Comparison of ENCODE assay signal across 20 cellular contexts in the genomic region with DNA sequence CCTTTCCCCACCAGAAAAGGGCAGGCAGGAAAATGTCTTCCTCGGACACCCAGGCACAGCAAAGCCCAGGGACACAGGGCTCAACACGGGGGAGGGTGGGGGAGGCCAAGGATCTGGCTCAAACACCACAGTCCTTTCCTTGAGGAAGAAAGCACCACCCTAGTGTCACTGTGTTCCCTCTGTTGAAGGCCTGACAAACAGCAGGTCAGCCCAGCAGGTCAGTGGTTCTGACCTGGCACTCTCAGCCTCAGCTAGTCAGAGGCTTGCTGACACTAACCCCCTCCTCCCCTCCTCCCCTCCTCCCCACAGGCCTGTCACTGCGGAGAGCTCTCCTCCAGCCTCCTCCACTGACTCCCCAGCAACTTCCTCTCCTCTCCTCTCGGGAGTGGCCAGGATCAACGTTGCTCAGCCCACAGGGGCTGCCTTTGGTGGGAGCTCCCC.
DNase-seq lines count a peak whose midpoint lies in the region; ATAC-seq and TF ChIP-seq lines count a peak whose summit lies in the region.
"Had no signal": no experiment of that assay in that cellular context is flagged by ENCODE, and none has a peak within 500 bp of the region (broad histone marks: within the 10 kb centered on the region; RNA-seq: fewer than 3 reads in every experiment).

No MANE protein-coding gene starts in this region.

- H3K9me3 Mint-ChIP-seq in progenitor cell of endocrine pancreas (ENCODE audit: low read depth) = no peaks in the 10 kb centered on the region
- H3K9me3 Mint-ChIP-seq: activated CD4-positive, alpha-beta T cell treated with anti-CD3 and anti-CD28 coated beads, Interleukin-2, amount 10 ng/mL, durations not matched to agents 7 days and 5 days; activated naive CD8-positive, alpha-beta T cell treated with anti-CD3 and anti-CD28 coated beads, Interleukin-2, amount 50 U/mL, for 24 hours had no signal

- TF ChIP-seq CTCF in GM10248 (IDR thresholded peaks at IDR 0.05; ENCODE audit: control extremely low read depth, extremely low read depth, low read depth, missing control alignments) = no peak
- no peak for TF ChIP-seq CTCF in NB4 (IDR thresholded peaks at IDR 0.05; ENCODE audit: low read depth, low read length)
- no peak for TF ChIP-seq CTCF in progenitor cell of endocrine pancreas (IDR thresholded peaks at IDR 0.05; ENCODE audit: unreplicated experiment)

- H3K27me3 Mint-ChIP-seq in progenitor cell of endocrine pancreas = peaks cover 7% of the 10 kb centered on the region
- H3K27me3 Mint-ChIP-seq: activated CD4-positive, alpha-beta T cell treated with anti-CD3 and anti-CD28 coated beads, Interleukin-2, amount 10 ng/mL, durations not matched to agents 7 days and 5 days; activated naive CD8-positive, alpha-beta T cell treated with anti-CD3 and anti-CD28 coated beads, Interleukin-2, amount 50 U/mL, for 24 hours had no signal

- H3K4me1 ChIP-seq in iPS-20b (ENCODE audit: insufficient read depth, low read length) = peaks cover 39% of the 10 kb centered on the region

- CTCF ChIA-PET in GM10248 (lab: Yijun Ruan, JAX) = interaction anchor here (2.0 kb wide), 1 partner anchor 9 kb away, joined by 8 read pairs; no protein-coding TSS in a partner anchor

- H3K9me3 ChIP-seq in iPS-20b (ENCODE audit: insufficient read depth, low read depth, low read length) = no peaks in the 10 kb centered on the region

- ATAC-seq in GM18517 (IDR thresholded peaks at IDR 0.05; ENCODE audit: unreplicated experiment) = no peak
- ATAC-seq: activated naive CD8-positive, alpha-beta T cell treated with anti-CD3 and anti-CD28 coated beads, Interleukin-2, amount 50 U/mL, for 24 hours; GM12878; K562; PC-3 had no signal

- H3K4me3 Mint-ChIP-seq in progenitor cell of endocrine pancreas (ENCODE audit: low read depth) = no peak overlapping the region
- H3K4me3 Mint-ChIP-seq: activated CD4-positive, alpha-beta T cell treated with anti-CD3 and anti-CD28 coated beads, Interleukin-2, amount 10 ng/mL, durations not matched to agents 7 days and 5 days; activated naive CD8-positive, alpha-beta T cell treated with anti-CD3 and anti-CD28 coated beads, Interleukin-2, amount 50 U/mL, for 24 hours; B cell had no signal

- peaks cover 4% of the 10 kb centered on the region for H3K4me1 Mint-ChIP-seq in progenitor cell of endocrine pancreas (ENCODE audit: low read depth)
- H3K4me1 Mint-ChIP-seq: activated naive CD8-positive, alpha-beta T cell treated with anti-CD3 and anti-CD28 coated beads, Interleukin-2, amount 50 U/mL, for 24 hours; B cell had no signal

- peak; percentile 1 for DNase-seq in GM10248 (ENCODE audit: extremely low spot score)
- DNase-seq in NB4 (ENCODE audit: low read depth) = peak; percentile 22
- peak; percentile 5 for DNase-seq in progenitor cell of endocrine pancreas (ENCODE audit: low spot score, unreplicated experiment)
- no peak for DNase-seq in glomerular visceral epithelial cell (ENCODE audit: extremely low spot score)
- DNase-seq in T-helper 9 cell = no peak
- DNase-seq: activated CD4-positive, alpha-beta T cell treated with anti-CD3 and anti-CD28 coated beads, Interleukin-2, amount 10 ng/mL, durations not matched to agents 7 days and 5 days; activated naive CD8-positive, alpha-beta T cell treated with anti-CD3 and anti-CD28 coated beads, Interleukin-2, amount 50 U/mL, for 24 hours; Calu3; NCI-H1048; NCI-H2107; NCI-H526 treated with DMSO at 0.1 percent for 48 hours; occipital lobe; PC-3; stimulated activated CD4-positive, alpha-beta T cell treated with anti-CD3 and anti-CD28 coated beads, Interleukin-4, amount 100 ng/mL, for 1 hour had no signal

- H3K36me3 ChIP-seq in iPS-20b (ENCODE audit: insufficient read depth, low read depth, low read length) = no peaks in the 10 kb centered on the region

- H3K36me3 Mint-ChIP-seq in progenitor cell of endocrine pancreas (ENCODE audit: insufficient read depth) = no peaks in the 10 kb centered on the region

- peak overlapping the region; percentile 67 for H3K27ac ChIP-seq in iPS-20b (ENCODE audit: low read length)
- H3K27ac ChIP-seq: SK-N-MC had no signal

- no peaks in the 10 kb centered on the region for H3K27me3 ChIP-seq in iPS-20b (ENCODE audit: insufficient read depth, low read length)

- TF ChIP-seq POLR2A in NB4 (IDR thresholded peaks at IDR 0.05; ENCODE audit: extremely low read depth, insufficient read length) = no peak

- no peak overlapping the region for H3K4me3 ChIP-seq in NB4 (ENCODE audit: low read depth, low read length)
- H3K4me3 ChIP-seq in iPS-20b (ENCODE audit: low read length) = no peak overlapping the region
- H3K4me3 ChIP-seq: GM12878, K562, SK-N-MC had no signal

- H3K27ac Mint-ChIP-seq in progenitor cell of endocrine pancreas = no peak overlapping the region
- H3K27ac Mint-ChIP-seq: activated CD4-positive, alpha-beta T cell treated with anti-CD3 and anti-CD28 coated beads, Interleukin-2, amount 10 ng/mL, durations not matched to agents 7 days and 5 days; activated naive CD8-positive, alpha-beta T cell treated with anti-CD3 and anti-CD28 coated beads, Interleukin-2, amount 50 U/mL, for 24 hours; B cell had no signal

- POLR2A ChIA-PET in GM10248 (lab: Yijun Ruan, JAX) = no interaction called here

- H3K9ac ChIP-seq in iPS-20b (ENCODE audit: low read depth, low read length) = peak overlapping the region; percentile 55; the same call in 1 of the 2 replicates

Comparison
In these comparisons a context has a peak if more than half of its experiments do, and no peak if none do; other contexts are left out.
1. DNase-seq: peak in GM10248 (single experiment), NB4 (single experiment) and progenitor cell of endocrine pancreas (single experiment); none in glomerular visceral epithelial cell (single experiment) and T-helper 9 cell (single experiment).